Comparison of ENCODE assay signal across 12 cellular contexts in genomic region chr3:58336135-58336882, GRCh38. TPM values are rescaled to one million over a fixed set of nuclear protein-coding genes. Genes with fewer than 3 reads are reported as not detected.
DNase-seq lines count a peak whose midpoint lies in the region; ATAC-seq, FAIRE-seq and TF ChIP-seq lines count a peak whose summit lies in the region.
"Had no signal": no experiment of that assay in that cellular context is flagged by ENCODE, and none has a peak within 500 bp of the region (broad histone marks: within the 10 kb centered on the region; RNA-seq: fewer than 3 reads in every experiment).

No MANE protein-coding gene starts in this region.

- peaks cover 44 to 80% (median 59%) of the 10 kb centered on the region in 3 donors for H3K4me1 Mint-ChIP-seq in naive B cell

- H3K4me3 Mint-ChIP-seq in naive B cell, result peak overlapping the region; percentile 52 to 100 (median 76)

- DNase-seq in AG09309 (ENCODE audit: low read depth) (peak; percentile 69), HTR-8/SVneo (ENCODE audit: insufficient read length, low spot score) (peak; percentile 22), astrocyte of the spinal cord (ENCODE audit: low read depth, low spot score) (peak; percentile 80), naive B cell (no peak), cerebellar cortex (ENCODE audit: low spot score) (no peak), amniotic stem cell (lab: John Stamatoyannopoulos, UW) (no peak), NCI-H524 treated with DMSO at 0.1 percent for 48 hours (lab: John Stamatoyannopoulos, UW) (no peak), cerebellar nuclear complex (lab: John Stamatoyannopoulos, UW) (no peak)
- DNase-seq: DMS79 treated with DMSO at 0.1 percent for 48 hours, MV-4-11, Right ventricle myocardium superior had no signal

- FAIRE-seq in HTR-8/SVneo (lab: Jason Lieb, UNC), result no peak
- FAIRE-seq: islet of Langerhans had no signal

- no peak for ATAC-seq in naive B cell (ENCODE audit: low read depth in 2 of 2)

- in situ Hi-C loops in astrocyte of the spinal cord (cut with HindIII; ENCODE audit: low sequenced_read_pairs), result no loop called here

- TF ChIP-seq CTCF in AG09309 (IDR thresholded peaks at IDR 0.05; ENCODE audit: control insufficient read depth, insufficient read depth, low read depth, low read length, missing control alignments) (no peak), astrocyte of the spinal cord (IDR thresholded peaks at IDR 0.05; ENCODE audit: low read depth, low read length) (no peak)

- H3K27me3 Mint-ChIP-seq in naive B cell, result no peaks in the 10 kb centered on the region

- peaks cover 0 to 20% of the 10 kb centered on the region in 2 donors for H3K36me3 Mint-ChIP-seq in naive B cell

- H3K9me3 Mint-ChIP-seq in naive B cell, result peaks cover 0 to 12% (median 2%) of the 10 kb centered on the region in 7 donors

- H3K4me3 ChIP-seq in AG09309 (ENCODE audit: control insufficient read depth, low read depth, low read length), result no peak overlapping the region
- no peak overlapping the region for H3K4me3 ChIP-seq in astrocyte of the spinal cord (ENCODE audit: low read depth, low read length)

- peak overlapping the region; percentile 36 to 96 (median 79) for H3K27ac Mint-ChIP-seq in naive B cell

RNA-seq across cellular contexts. Expression of gene PXK, which starts 3.6 kb away (rescaled TPM):
- polyA plus RNA-seq in naive B cell (ENCODE audit: low read depth in 6 of 6), result 100 to 1,000 TPM in 5 of 6 donors, 10 to 100 TPM in 1; 88.9 to 156 (median 126) TPM

RNA-seq across cellular contexts. Expression of gene HTD2, which starts 30.0 kb away (rescaled TPM):
- polyA plus RNA-seq in naive B cell (ENCODE audit: low read depth in 6 of 6), result 10 to 100 TPM in 5 of 6 donors, 1 to 10 TPM in 1; 5.7 to 26.9 (median 18.6) TPM

RNA-seq across cellular contexts. Expression of gene RPP14, which starts 30.3 kb away (rescaled TPM):
- polyA plus RNA-seq in naive B cell (ENCODE audit: low read depth in 6 of 6), result 1 to 10 TPM; 4.5 to 8.7 (median 6.9) TPM

Comparison
In these comparisons a context has a peak if more than half of its experiments do, and no peak if none do; other contexts are left out.
1. DNase-seq: peak in AG09309 (single experiment), HTR-8/SVneo (single experiment) and astrocyte of the spinal cord (single experiment); none in naive B cell (single experiment), cerebellar cortex (single experiment), amniotic stem cell (single experiment), NCI-H524 treated with DMSO at 0.1 percent for 48 hours (single experiment) and cerebellar nuclear complex (0 of 2).